ENCODE assay signal across 10 cellular contexts in the genomic region with DNA sequence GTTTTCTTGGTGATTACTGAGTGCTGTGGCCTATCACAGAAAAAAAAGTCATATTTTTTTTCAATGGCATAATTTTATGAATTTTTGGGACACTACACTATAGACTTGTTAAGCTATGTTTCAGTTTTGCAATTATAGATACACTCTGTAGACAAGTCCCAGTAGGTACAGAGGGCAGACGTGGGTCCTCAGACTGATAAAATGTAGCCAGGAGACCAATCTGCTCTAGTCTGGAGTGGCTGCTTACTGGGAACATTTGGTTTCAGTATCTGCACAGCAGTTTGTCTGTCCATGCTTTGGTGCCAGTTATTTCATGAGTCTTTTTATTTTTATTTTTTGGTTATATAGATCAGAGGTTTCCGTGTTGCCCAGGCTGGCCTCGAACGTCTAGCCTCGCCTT. TPM values are rescaled to one million over a fixed set of nuclear protein-coding genes. Genes with fewer than 3 reads are reported as not detected.
"Had no signal": no experiment of that assay in that cellular context is flagged by ENCODE, and none has a peak within 500 bp of the region (broad histone marks: within the 10 kb centered on the region; RNA-seq: fewer than 3 reads in every experiment).

No MANE protein-coding gene starts in this region.

- H3K9ac ChIP-seq: GM23248 had no signal

- H3K36me3 ChIP-seq: HAP-1 had no signal

- H3K27ac ChIP-seq: GM23248, HL-60 had no signal

- ATAC-seq: HCT116, HepG2 had no signal

- H3K4me3 ChIP-seq: GM23248, HAP-1 had no signal

- DNase-seq: GM23248, GOT3, H7, HFFc6 had no signal

- H3K9me3 ChIP-seq: HAP-1 had no signal

RNA-seq across cellular contexts. Expression of gene ITGA9, which starts 35.8 kb away (rescaled TPM):
- total RNA-seq: HFFc6, HT1080 had no signal
- polyA plus RNA-seq: GM23248, IgD-negative memory B cell had no signal
